ENCODE assay signal across 8 cellular contexts in genomic region chr16:27435146-27435545, GRCh38. TPM values are rescaled to one million over a fixed set of nuclear protein-coding genes. Genes with fewer than 3 reads are reported as not detected.
DNase-seq lines count a peak whose midpoint lies in the region; ATAC-seq and TF ChIP-seq lines count a peak whose summit lies in the region.
"Not testable (repeated sequence)": the region's sequence is repeated elsewhere in the genome, so short reads cannot be mapped to it uniquely, and the experiment has no call there.

No MANE protein-coding gene starts in this region.

- H3K9me3 Mint-ChIP-seq in activated CD8-positive, alpha-beta T cell treated with anti-CD3 and anti-CD28 coated beads, Interleukin-2, amount 10 ng/mL, durations not matched to agents 7 days and 5 days (ENCODE audit: insufficient read depth); activated naive CD4-positive, alpha-beta T cell treated with anti-CD3 and anti-CD28 coated beads for 36 hours; chondrocyte (ENCODE audit: low read depth): not testable (repeated sequence)

- peak overlapping the region; percentile 89; the same call in 1 of the 2 replicates for H3K4me2 ChIP-seq in BLaER1

- ATAC-seq in RWPE2 (ENCODE audit: low read depth); activated CD8-positive, alpha-beta T cell treated with anti-CD3 and anti-CD28 coated beads, Interleukin-2, amount 10 ng/mL, durations not matched to agents 7 days and 5 days; lung (ENCODE audit: insufficient read depth, low FRiP score); sciatic nerve: not testable (repeated sequence)

- peaks cover 72% of the 10 kb centered on the region for H3K36me3 Mint-ChIP-seq in activated CD8-positive, alpha-beta T cell treated with anti-CD3 and anti-CD28 coated beads, Interleukin-2, amount 10 ng/mL, durations not matched to agents 7 days and 5 days (ENCODE audit: low read depth)
- H3K36me3 Mint-ChIP-seq in activated naive CD4-positive, alpha-beta T cell treated with anti-CD3 and anti-CD28 coated beads for 36 hours (ENCODE audit: low read depth): peaks cover 88% of the 10 kb centered on the region
- H3K36me3 Mint-ChIP-seq in chondrocyte (ENCODE audit: low read depth): not testable (repeated sequence)

- TF ChIP-seq POLR2A in testis (IDR thresholded peaks at IDR 0.05): not testable (repeated sequence)

- H3K9me3 ChIP-seq in BLaER1; RWPE2 (ENCODE audit: severe bottlenecking); lung (ENCODE audit: control insufficient read depth in 2 of 2, insufficient read depth in 1 of 2, low read length in 1 of 2); testis: not testable (repeated sequence)

- H3K27ac Mint-ChIP-seq in activated CD8-positive, alpha-beta T cell treated with anti-CD3 and anti-CD28 coated beads, Interleukin-2, amount 10 ng/mL, durations not matched to agents 7 days and 5 days: peak overlapping the region; percentile 27
- peak overlapping the region; percentile 65 for H3K27ac Mint-ChIP-seq in activated naive CD4-positive, alpha-beta T cell treated with anti-CD3 and anti-CD28 coated beads for 36 hours
- H3K27ac Mint-ChIP-seq in chondrocyte (ENCODE audit: unreplicated experiment): not testable (repeated sequence)

- not testable (repeated sequence) for H3K27ac ChIP-seq in BLaER1; RWPE2 (ENCODE audit: poor library complexity, severe bottlenecking); lung (ENCODE audit: low read depth in 1 of 2, low read length in 1 of 2); testis

- not testable (repeated sequence) for TF ChIP-seq CTCF in RWPE2 (IDR thresholded peaks at IDR 0.05; ENCODE audit: poor library complexity, severe bottlenecking); chondrocyte (IDR thresholded peaks at IDR 0.05); lung (IDR thresholded peaks at IDR 0.05; ENCODE audit: control extremely low read depth, extremely low read depth); testis (IDR thresholded peaks at IDR 0.05)

- not testable (repeated sequence) for H3K9ac ChIP-seq in BLaER1

- not testable (repeated sequence) for H3K4me3 ChIP-seq in BLaER1; RWPE2 (ENCODE audit: severe bottlenecking); lung; testis

- H3K27me3 Mint-ChIP-seq in activated CD8-positive, alpha-beta T cell treated with anti-CD3 and anti-CD28 coated beads, Interleukin-2, amount 10 ng/mL, durations not matched to agents 7 days and 5 days (ENCODE audit: low read depth); activated naive CD4-positive, alpha-beta T cell treated with anti-CD3 and anti-CD28 coated beads for 36 hours (ENCODE audit: low read depth); chondrocyte (ENCODE audit: low read depth): not testable (repeated sequence)

- not testable (repeated sequence) for H3K27me3 ChIP-seq in BLaER1; RWPE2 (ENCODE audit: insufficient read depth, poor library complexity, severe bottlenecking); lung (ENCODE audit: control insufficient read depth, insufficient read depth); testis

- intact Hi-C loops in activated naive CD4-positive, alpha-beta T cell treated with anti-CD3 and anti-CD28 coated beads for 36 hours (cut with micrococcal nuclease); sciatic nerve (cut with DNase I); testis (cut with DNase I; ENCODE audit: low total_unique reads): not testable (repeated sequence)

- peaks cover 72% of the 10 kb centered on the region for H3K4me1 ChIP-seq in BLaER1
- H3K4me1 ChIP-seq in RWPE2 (ENCODE audit: insufficient read depth, poor library complexity, severe bottlenecking); lung (ENCODE audit: control insufficient read depth in 2 of 2, insufficient read depth in 2 of 2, low read length in 2 of 2); testis: not testable (repeated sequence)

- H4K20me1 ChIP-seq in BLaER1: not testable (repeated sequence)

- H3K4me3 Mint-ChIP-seq in activated CD8-positive, alpha-beta T cell treated with anti-CD3 and anti-CD28 coated beads, Interleukin-2, amount 10 ng/mL, durations not matched to agents 7 days and 5 days; activated naive CD4-positive, alpha-beta T cell treated with anti-CD3 and anti-CD28 coated beads for 36 hours; chondrocyte (ENCODE audit: unreplicated experiment): not testable (repeated sequence)

- 93 to 95% methylated on average over 5 of the region's 5 CpGs for WGBS in lung, 2 donors
- 91 to 94% methylated on average over 5 of the region's 5 CpGs for WGBS in testis, 2 donors

- peaks cover 49% of the 10 kb centered on the region for H3K36me3 ChIP-seq in BLaER1
- H3K36me3 ChIP-seq in RWPE2 (ENCODE audit: low read depth); lung (ENCODE audit: control insufficient read depth in 2 of 2, insufficient read depth in 2 of 2, low read length in 2 of 2); testis (ENCODE audit: low read depth, missing control alignments): not testable (repeated sequence)

- peak; percentile 21 for DNase-seq in RWPE2 (ENCODE audit: low spot score)
- not testable (repeated sequence) for DNase-seq in activated CD8-positive, alpha-beta T cell treated with anti-CD3 and anti-CD28 coated beads, Interleukin-2, amount 10 ng/mL, durations not matched to agents 7 days and 5 days; activated naive CD4-positive, alpha-beta T cell treated with anti-CD3 and anti-CD28 coated beads for 36 hours
- peak; percentile 33 for DNase-seq in chondrocyte (ENCODE audit: low spot score)
- DNase-seq in lung (ENCODE audit: low spot score): peak; percentile 15
- peak; percentile 26 for DNase-seq in sciatic nerve (ENCODE audit: low spot score)
- DNase-seq in testis: peak; percentile 1

- H3K4me1 Mint-ChIP-seq in activated CD8-positive, alpha-beta T cell treated with anti-CD3 and anti-CD28 coated beads, Interleukin-2, amount 10 ng/mL, durations not matched to agents 7 days and 5 days (ENCODE audit: low read depth): peaks cover 32% of the 10 kb centered on the region
- peaks cover 33% of the 10 kb centered on the region for H3K4me1 Mint-ChIP-seq in activated naive CD4-positive, alpha-beta T cell treated with anti-CD3 and anti-CD28 coated beads for 36 hours (ENCODE audit: low read depth)
- peaks cover 16% of the 10 kb centered on the region for H3K4me1 Mint-ChIP-seq in chondrocyte (ENCODE audit: low read depth)

- POLR2A ChIA-PET in activated CD8-positive, alpha-beta T cell treated with anti-CD3 and anti-CD28 coated beads, Interleukin-2, amount 10 ng/mL, durations not matched to agents 7 days and 5 days (lab: Charles Lee): interaction anchor here (1.2 kb wide), 1 partner anchor 32 kb away, joined by 3 read pairs; no protein-coding TSS in a partner anchor

- CTCF ChIA-PET in activated CD8-positive, alpha-beta T cell treated with anti-CD3 and anti-CD28 coated beads, Interleukin-2, amount 10 ng/mL, durations not matched to agents 7 days and 5 days (lab: Charles Lee); activated naive CD4-positive, alpha-beta T cell treated with anti-CD3 and anti-CD28 coated beads for 36 hours (lab: Charles Lee): not testable (repeated sequence)

RNA-seq across cellular contexts. Expression of gene IL21R, which starts 33.2 kb away (rescaled TPM):
- 10 to 100 TPM; 23.5 to 24.2 TPM for total RNA-seq in activated CD8-positive, alpha-beta T cell treated with anti-CD3 and anti-CD28 coated beads, Interleukin-2, amount 10 ng/mL, durations not matched to agents 7 days and 5 days
- total RNA-seq in activated naive CD4-positive, alpha-beta T cell treated with anti-CD3 and anti-CD28 coated beads for 36 hours: 10 to 100 TPM; 93.8 to 99.2 TPM
- 2.1 to 11.3 TPM (median 2.2 TPM) in 3 replicates for total RNA-seq in chondrocyte
- total RNA-seq in lung: 1 to 10 TPM; 3.4 to 6.3 TPM
- 1 to 10 TPM; 1.0 to 4.6 TPM for polyA plus RNA-seq in lung
- total RNA-seq in sciatic nerve: 1.7 TPM
- under 1 TPM; 0.31 to 0.87 TPM for total RNA-seq in testis
- 2.3 TPM for polyA plus RNA-seq in testis (ENCODE audit: insufficient read depth, low read depth, low replicate concordance)
